25 cellular contexts compared by ENCODE assay signal in genomic region chr5:4207456-4207855, GRCh38.
"Had no signal": no experiment of that assay in that cellular context is flagged by ENCODE, and none has a peak within 500 bp of the region (broad histone marks: within the 10 kb centered on the region; RNA-seq: fewer than 3 reads in every experiment).

No MANE protein-coding gene starts in this region.

- H3K27ac ChIP-seq: breast epithelium had no signal

- H3K4me1 Mint-ChIP-seq: activated CD4-positive, alpha-beta T cell treated with anti-CD3 and anti-CD28 coated beads, Interleukin-2, amount 10 ng/mL, durations not matched to agents 7 days and 5 days; activated T-helper 17 cell treated with anti-CD3 and anti-CD28 coated beads, Interleukin-2, amount 50 U/mL, for 72 hours; T-helper 17 cell had no signal

- H3K27me3 ChIP-seq: breast epithelium had no signal

- H3K4me1 ChIP-seq: breast epithelium had no signal

- H3K9me3 Mint-ChIP-seq: activated naive CD4-positive, alpha-beta T cell treated with anti-CD3 and anti-CD28 coated beads for 36 hours had no signal

- H3K36me3 Mint-ChIP-seq: activated CD4-positive, alpha-beta memory T cell treated with anti-CD3 and anti-CD28 coated beads for 36 hours; activated naive CD8-positive, alpha-beta T cell had no signal

- DNase-seq: activated CD4-positive, alpha-beta memory T cell treated with anti-CD3 and anti-CD28 coated beads for 36 hours; activated CD4-positive, alpha-beta T cell treated with anti-CD3 and anti-CD28 coated beads, Interleukin-2, amount 10 ng/mL, durations not matched to agents 7 days and 5 days; activated CD4-positive, CD25-positive, alpha-beta regulatory T cell; activated CD8-positive, alpha-beta memory T cell treated with anti-CD3 and anti-CD28 coated beads for 24 hours; activated gamma-delta T cell; activated naive CD4-positive, alpha-beta T cell treated with anti-CD3 and anti-CD28 coated beads for 36 hours; activated T-cell treated with anti-CD3 and anti-CD28 coated beads, Interleukin-2, amount 50 U/mL, for 48 hours; amygdala; central memory CD4-positive, alpha-beta T cell; IMR-90; KBM-7; NCI-H1048; NCI-H146; NCI-H187 treated with DMSO at 0.1 percent for 48 hours; NCI-H2081 treated with DMSO at 0.1 percent for 48 hours; NCI-H2171 treated with DMSO at 0.1 percent for 48 hours; NCI-H226; NCI-H526; PC-3; SIG-M5; T-helper 17 cell; T-helper 9 cell had no signal

- H3K27ac Mint-ChIP-seq: activated CD4-positive, alpha-beta memory T cell treated with anti-CD3 and anti-CD28 coated beads for 36 hours; activated CD4-positive, alpha-beta T cell treated with anti-CD3 and anti-CD28 coated beads, Interleukin-2, amount 10 ng/mL, durations not matched to agents 7 days and 5 days; activated naive CD4-positive, alpha-beta T cell treated with anti-CD3 and anti-CD28 coated beads for 36 hours; activated naive CD8-positive, alpha-beta T cell; activated T-helper 17 cell treated with anti-CD3 and anti-CD28 coated beads, Interleukin-2, amount 50 U/mL, for 72 hours; T-helper 17 cell had no signal

- H3K4me3 Mint-ChIP-seq: activated CD4-positive, alpha-beta memory T cell treated with anti-CD3 and anti-CD28 coated beads for 36 hours; activated CD4-positive, alpha-beta T cell treated with anti-CD3 and anti-CD28 coated beads, Interleukin-2, amount 10 ng/mL, durations not matched to agents 7 days and 5 days; activated naive CD4-positive, alpha-beta T cell treated with anti-CD3 and anti-CD28 coated beads for 36 hours; activated naive CD8-positive, alpha-beta T cell; activated T-helper 17 cell treated with anti-CD3 and anti-CD28 coated beads, Interleukin-2, amount 50 U/mL, for 72 hours; T-helper 17 cell had no signal

- H3K27me3 Mint-ChIP-seq: activated CD4-positive, alpha-beta memory T cell treated with anti-CD3 and anti-CD28 coated beads for 36 hours; activated CD4-positive, alpha-beta T cell treated with anti-CD3 and anti-CD28 coated beads, Interleukin-2, amount 10 ng/mL, durations not matched to agents 7 days and 5 days; activated naive CD8-positive, alpha-beta T cell; activated T-helper 17 cell treated with anti-CD3 and anti-CD28 coated beads, Interleukin-2, amount 50 U/mL, for 72 hours; T-helper 17 cell had no signal

- H3K4me3 ChIP-seq: breast epithelium had no signal

- H3K36me3 ChIP-seq: breast epithelium had no signal

- H3K9me3 ChIP-seq: breast epithelium had no signal
